In the genomic region with DNA sequence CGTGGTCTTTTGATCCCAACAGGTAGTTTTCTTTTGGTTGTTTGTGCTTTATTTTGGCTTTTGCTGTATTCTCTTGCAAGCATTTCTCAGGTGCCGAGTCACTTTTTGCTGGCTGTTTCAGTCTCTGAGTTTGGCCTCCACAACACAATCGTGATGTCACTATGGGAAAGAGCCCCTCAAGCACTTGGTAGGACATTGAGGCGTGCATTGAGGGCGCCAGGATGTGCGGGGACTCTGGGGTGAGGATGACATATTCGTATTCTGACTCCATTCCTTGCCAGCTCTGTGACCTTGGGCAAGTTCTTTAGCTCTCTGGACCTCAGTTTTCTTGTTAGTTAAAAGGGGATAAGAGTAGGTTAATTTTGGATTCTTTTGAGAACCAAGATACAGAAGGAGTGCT, we compare ENCODE assay signal across 17 cellular contexts. TPM values are rescaled to one million over a fixed set of nuclear protein-coding genes. Genes with fewer than 3 reads are reported as not detected.
DNase-seq lines count a peak whose midpoint lies in the region; ATAC-seq, FAIRE-seq and TF ChIP-seq lines count a peak whose summit lies in the region.
"Had no signal": no experiment of that assay in that cellular context is flagged by ENCODE, and none has a peak within 500 bp of the region (broad histone marks: within the 10 kb centered on the region; RNA-seq: fewer than 3 reads in every experiment).

No MANE protein-coding gene starts in this region.

- H3K36me3 ChIP-seq in HepG2 (replicated peaks in 1 of 2; ENCODE audit: control insufficient read depth in 1 of 2, insufficient read depth in 2 of 2, low read length in 2 of 2) (no peaks in the 10 kb centered on the region), right lobe of liver (no peaks in the 10 kb centered on the region), K562 (ENCODE audit: control insufficient read depth, insufficient read depth, low read length) (no peaks in the 10 kb centered on the region), transverse colon (no peaks in the 10 kb centered on the region), sigmoid colon (no peaks in the 10 kb centered on the region)
- H3K36me3 ChIP-seq: spleen, tibial artery had no signal

- no peaks in the 10 kb centered on the region for H3K9me1 ChIP-seq in K562 (ENCODE audit: control insufficient read depth, insufficient read depth, low read length)

- H3K9me3 Mint-ChIP-seq in activated CD4-positive, alpha-beta memory T cell treated with anti-CD3 and anti-CD28 coated beads, Interleukin-2, amount 10 ng/mL, durations not matched to agents 7 days and 5 days: no peaks in the 10 kb centered on the region
- no peaks in the 10 kb centered on the region for H3K9me3 Mint-ChIP-seq in stimulated activated naive CD8-positive, alpha-beta T cell treated with anti-CD3 and anti-CD28 coated beads, Interleukin-15, amount 100 ng/mL, for 72 hours
- H3K9me3 Mint-ChIP-seq: effector memory CD8-positive, alpha-beta T cell had no signal

- no peak overlapping the region for H3K27ac ChIP-seq in HepG2 (ENCODE audit: extremely low read length, insufficient read depth, low read length)
- H3K27ac ChIP-seq in right lobe of liver: no peak overlapping the region
- H3K27ac ChIP-seq in K562 (ENCODE audit: extremely low read depth, low read depth, low read length): peak overlapping the region; percentile 8; the same call in 1 of the 3 replicates
- no peak overlapping the region for H3K27ac ChIP-seq in transverse colon
- H3K27ac ChIP-seq in sigmoid colon: no peak overlapping the region
- H3K27ac ChIP-seq: spleen, tibial artery had no signal

- peak overlapping the region; percentile 8 for H3K27ac Mint-ChIP-seq in activated CD4-positive, alpha-beta memory T cell treated with anti-CD3 and anti-CD28 coated beads, Interleukin-2, amount 10 ng/mL, durations not matched to agents 7 days and 5 days
- H3K27ac Mint-ChIP-seq in stimulated activated naive CD8-positive, alpha-beta T cell treated with anti-CD3 and anti-CD28 coated beads, Interleukin-15, amount 100 ng/mL, for 72 hours: peak overlapping the region; percentile 38 to 69

- TF ChIP-seq RAD21 in HepG2 (CRISPR knock-in tag; IDR thresholded peaks at IDR 0.05) (no peak), K562 (CRISPR knock-in tag; conservative IDR thresholded peaks at IDR 0.05 in 1 of 2, IDR thresholded peaks at IDR 0.05 in 1 of 2) (no peak)

- in situ Hi-C loops in HepG2 (cut with HindIII; ENCODE audit: extremely low pct_ligation_motif_present, low pct_unique_long_range_greater_than_20kb): no loop called here
- in situ Hi-C loops in K562 (cut with MboI): no loop called here
- in situ Hi-C loops in transverse colon (cut with MboI; ENCODE audit: low pct_ligation_motif_present in 1 of 4, low pct_unique_long_range_greater_than_20kb in 1 of 4, low sequenced_read_pairs in 3 of 4): loop anchor here in 2 of 4 donors (25.0 kb wide), 3 partner anchors 107 to 232 kb away; no protein-coding TSS in a partner anchor

- POLR2A ChIA-PET in HepG2 (lab: Yijun Ruan, JAX): interaction anchor here (1.8 kb wide), 1 partner anchor 11 kb away, joined by 5 read pairs; no protein-coding TSS in a partner anchor
- POLR2A ChIA-PET in activated CD4-positive, alpha-beta memory T cell treated with anti-CD3 and anti-CD28 coated beads, Interleukin-2, amount 10 ng/mL, durations not matched to agents 7 days and 5 days (lab: Charles Lee): interaction anchor here (1.7 to 1.9 kb wide), 2 partner anchors 12 kb away, joined by 3 to 12 read pairs; partner anchors contain the start of gene KSR1
- POLR2A ChIA-PET in K562 (lab: Yijun Ruan, JAX): interaction anchor here (0.9 to 3.1 kb wide), 6 partner anchors 8 to 36 kb away, joined by 3 to 19 read pairs (median 4); partner anchors contain the start of gene KSR1

- no peak overlapping the region for H3K4me3 Mint-ChIP-seq in activated CD4-positive, alpha-beta memory T cell treated with anti-CD3 and anti-CD28 coated beads, Interleukin-2, amount 10 ng/mL, durations not matched to agents 7 days and 5 days
- H3K4me3 Mint-ChIP-seq in stimulated activated naive CD8-positive, alpha-beta T cell treated with anti-CD3 and anti-CD28 coated beads, Interleukin-15, amount 100 ng/mL, for 72 hours: peak overlapping the region; percentile 61 to 66
- H3K4me3 Mint-ChIP-seq: effector memory CD8-positive, alpha-beta T cell had no signal

- ATAC-seq in HepG2 (no peak), right lobe of liver (no peak), K562 (no peak)
- ATAC-seq in stimulated activated naive CD8-positive, alpha-beta T cell treated with anti-CD3 and anti-CD28 coated beads, Interleukin-15, amount 100 ng/mL, for 72 hours: no peak
- ATAC-seq: effector memory CD8-positive, alpha-beta T cell had no signal

- no peak for DNase-seq in HepG2 (ENCODE audit: low spot score)
- DNase-seq in right lobe of liver: no peak
- DNase-seq in activated CD4-positive, alpha-beta memory T cell treated with anti-CD3 and anti-CD28 coated beads, Interleukin-2, amount 10 ng/mL, durations not matched to agents 7 days and 5 days: no peak
- no peak for DNase-seq in K562 (ENCODE audit: extremely low read depth in 1 of 4, low spot score in 3 of 4)
- DNase-seq in stimulated activated naive CD8-positive, alpha-beta T cell treated with anti-CD3 and anti-CD28 coated beads, Interleukin-15, amount 100 ng/mL, for 72 hours: peak in 1 of 2 donors; percentile 36
- no peak for DNase-seq in transverse colon
- DNase-seq in sigmoid colon: no peak
- DNase-seq: activated effector memory CD4-positive, alpha-beta T cell treated with anti-CD3 and anti-CD28 coated beads, Interleukin-2, amount 50 U/mL, for 16 hours; COR-L47; effector memory CD8-positive, alpha-beta T cell; NCI-H1048; NCI-H2029; NCI-H446 treated with DMSO at 0.1 percent for 48 hours; NK-92 treated with Interleukin-12 subunit alpha and Interleukin-12 subunit beta, amount 100 ng/mL, for 24 hours; SK-N-SH; spleen; tibial artery had no signal

- peaks cover 50% of the 10 kb centered on the region for H3K79me2 ChIP-seq in HepG2 (ENCODE audit: insufficient read depth, low read length)
- H3K79me2 ChIP-seq in K562 (ENCODE audit: control insufficient read depth, insufficient read depth, low read length): peaks cover 95% of the 10 kb centered on the region

- no peaks in the 10 kb centered on the region for H3K27me3 ChIP-seq in HepG2 (ENCODE audit: control insufficient read depth in 1 of 2, insufficient read depth in 2 of 2, low read length in 2 of 2)
- H3K27me3 ChIP-seq in right lobe of liver: no peaks in the 10 kb centered on the region
- no peaks in the 10 kb centered on the region for H3K27me3 ChIP-seq in K562 (ENCODE audit: control insufficient read depth in 2 of 2, insufficient read depth in 2 of 2, low read length in 2 of 2)
- H3K27me3 ChIP-seq in transverse colon: no peaks in the 10 kb centered on the region
- no peaks in the 10 kb centered on the region for H3K27me3 ChIP-seq in sigmoid colon
- H3K27me3 ChIP-seq: spleen, tibial artery had no signal

- H4K20me1 ChIP-seq in HepG2 (ENCODE audit: insufficient read depth, low read length) (peaks cover 8% of the 10 kb centered on the region; the same call in 1 of the 2 replicates), K562 (replicated peaks; ENCODE audit: control insufficient read depth, insufficient read depth, low read length) (peaks cover 12% of the 10 kb centered on the region; the same call in 1 of the 2 replicates)

- H3K9ac ChIP-seq in HepG2 (ENCODE audit: insufficient read depth, low read depth, low read length) (no peak overlapping the region), K562 (ENCODE audit: insufficient read depth in 1 of 2, low read depth in 2 of 2, low read length in 2 of 2) (peak overlapping the region in 1 of 2 experiments; percentile 9; a peak in 2 of 4 replicates)
- H3K9ac ChIP-seq: SK-N-SH had no signal

- no TSS peak for BruUV-seq in HepG2 (replicated peaks; lab: Mats Ljungman, UMichigan)
- BruUV-seq in K562 (replicated peaks; lab: Mats Ljungman, UMichigan): no TSS peak

- H3K4me1 ChIP-seq in HepG2 (ENCODE audit: insufficient read depth, low read length) (peaks cover 45% of the 10 kb centered on the region), right lobe of liver (peaks cover 0 to 1% (median 0%) of the 10 kb centered on the region in 4 donors), K562 (replicated peaks in 1 of 2; ENCODE audit: control insufficient read depth in 2 of 2, insufficient read depth in 2 of 2, low read length in 2 of 2) (peaks cover 53 to 69% of the 10 kb centered on the region in 2 experiments), transverse colon (peaks cover 11 to 17% (median 12%) of the 10 kb centered on the region in 4 donors), sigmoid colon (peaks cover 0 to 20% (median 15%) of the 10 kb centered on the region in 4 donors)

- H2AFZ ChIP-seq in HepG2 (ENCODE audit: low read length) (no peak overlapping the region), K562 (ENCODE audit: low read depth, low read length) (no peak overlapping the region)

- TF ChIP-seq EP300 in HepG2 (IDR thresholded peaks at IDR 0.05; ENCODE audit: low read depth in 2 of 2, low read length in 2 of 2) (no peak), HepG2 (CRISPR knock-in tag; IDR thresholded peaks at IDR 0.05; ENCODE audit: borderline replicate concordance) (no peak), K562 (IDR thresholded peaks at IDR 0.05; ENCODE audit: low read length) (no peak), transverse colon (IDR thresholded peaks at IDR 0.05; ENCODE audit: low read depth) (no peak), sigmoid colon (IDR thresholded peaks at IDR 0.05) (no peak)

- no peak overlapping the region for H3K4me3 ChIP-seq in HepG2 (replicated peaks in 1 of 3; ENCODE audit: insufficient read depth in 1 of 3, low read depth in 2 of 3, low read length in 3 of 3)
- H3K4me3 ChIP-seq in right lobe of liver: no peak overlapping the region
- H3K4me3 ChIP-seq in K562: no peak overlapping the region
- H3K4me3 ChIP-seq in transverse colon: no peak overlapping the region
- H3K4me3 ChIP-seq in sigmoid colon: no peak overlapping the region
- H3K4me3 ChIP-seq: spleen, tibial artery had no signal

- H3K9me3 ChIP-seq in HepG2 (ENCODE audit: low read length) (no peaks in the 10 kb centered on the region), right lobe of liver (no peaks in the 10 kb centered on the region), K562 (replicated peaks; ENCODE audit: control insufficient read depth, insufficient read depth, low read depth, low read length) (no peaks in the 10 kb centered on the region), transverse colon (no peaks in the 10 kb centered on the region), sigmoid colon (no peaks in the 10 kb centered on the region)
- H3K9me3 ChIP-seq: SK-N-SH, spleen, tibial artery had no signal

- TF ChIP-seq CTCF in HepG2 (CRISPR knock-in tag; IDR thresholded peaks at IDR 0.05) (no peak), right lobe of liver (IDR thresholded peaks at IDR 0.05) (no peak), K562 (IDR thresholded peaks at IDR 0.05 in 2 of 3, conservative IDR thresholded peaks at IDR 0.05 in 1 of 3; ENCODE audit: insufficient read depth in 2 of 3, low read depth in 1 of 3, low read length in 3 of 3) (no peak), transverse colon (IDR thresholded peaks at IDR 0.05) (no peak), sigmoid colon (IDR thresholded peaks at IDR 0.05) (no peak)

- H3K4me2 ChIP-seq in HepG2 (ENCODE audit: low read depth, low read length) (no peak overlapping the region), K562 (ENCODE audit: insufficient read depth, low read length) (no peak overlapping the region)
- H3K4me2 ChIP-seq: SK-N-SH had no signal

- TF ChIP-seq POLR2A in HepG2 (IDR thresholded peaks at IDR 0.05; ENCODE audit: insufficient read depth in 1 of 2, low read depth in 2 of 2, low read length in 2 of 2): no peak
- no peak for TF ChIP-seq POLR2A in right lobe of liver (IDR thresholded peaks at IDR 0.05)
- no peak for TF ChIP-seq POLR2A in K562 (conservative IDR thresholded peaks at IDR 0.05)
- no peak for TF ChIP-seq POLR2A in transverse colon (IDR thresholded peaks at IDR 0.05)
- no peak for TF ChIP-seq POLR2A in sigmoid colon (IDR thresholded peaks at IDR 0.05)

- no peaks in the 10 kb centered on the region for H3K36me3 Mint-ChIP-seq in activated CD4-positive, alpha-beta memory T cell treated with anti-CD3 and anti-CD28 coated beads, Interleukin-2, amount 10 ng/mL, durations not matched to agents 7 days and 5 days (ENCODE audit: low read depth)

- intact Hi-C loops in HepG2 (cut with micrococcal nuclease; ENCODE audit: unreplicated experiment) (no loop called here), right lobe of liver (cut with DNase I) (no loop called here), K562 (cut with micrococcal nuclease) (no loop called here), transverse colon (cut with DNase I; ENCODE audit: low total_unique reads) (no loop called here), sigmoid colon (cut with DNase I) (loop anchor here (10.0 kb wide), 1 partner anchor 46 kb away; no protein-coding TSS in a partner anchor)

- H3K4me1 Mint-ChIP-seq in activated CD4-positive, alpha-beta memory T cell treated with anti-CD3 and anti-CD28 coated beads, Interleukin-2, amount 10 ng/mL, durations not matched to agents 7 days and 5 days: peaks cover 88% of the 10 kb centered on the region
- peaks cover 100% of the 10 kb centered on the region for H3K4me1 Mint-ChIP-seq in stimulated activated naive CD8-positive, alpha-beta T cell treated with anti-CD3 and anti-CD28 coated beads, Interleukin-15, amount 100 ng/mL, for 72 hours

- FAIRE-seq in HepG2 (lab: Jason Lieb, UNC) (no peak), K562 (lab: Jason Lieb, UNC) (no peak)

- no peaks in the 10 kb centered on the region for H3K27me3 Mint-ChIP-seq in activated CD4-positive, alpha-beta memory T cell treated with anti-CD3 and anti-CD28 coated beads, Interleukin-2, amount 10 ng/mL, durations not matched to agents 7 days and 5 days
- H3K27me3 Mint-ChIP-seq in stimulated activated naive CD8-positive, alpha-beta T cell treated with anti-CD3 and anti-CD28 coated beads, Interleukin-15, amount 100 ng/mL, for 72 hours: no peaks in the 10 kb centered on the region
- H3K27me3 Mint-ChIP-seq: effector memory CD8-positive, alpha-beta T cell had no signal

- 88% methylated on average over 7 of the region's 7 CpGs for WGBS in HepG2 (ENCODE audit: low lambda C conversion rate)
- 66% methylated on average over 7 of the region's 7 CpGs for WGBS in right lobe of liver (ENCODE audit: insufficient coverage, low coverage, low lambda C conversion rate, missing lambda C conversion rate)
- 67% methylated on average over 7 of the region's 7 CpGs for WGBS in K562 (ENCODE audit: insufficient coverage, low coverage, missing lambda C conversion rate)
- 89 to 96% methylated on average over 3 to 7 of the region's 7 CpGs for WGBS in transverse colon (ENCODE audit: low coverage in 1 of 2), 2 donors
- WGBS in sigmoid colon, 2 donors: 85 to 88% methylated on average over 7 of the region's 7 CpGs

- CTCF ChIA-PET in HepG2 (lab: Yijun Ruan, JAX; ENCODE audit: low intra/inter-chr PET ratio, low total read pairs): no interaction called here
- CTCF ChIA-PET in activated CD4-positive, alpha-beta memory T cell treated with anti-CD3 and anti-CD28 coated beads, Interleukin-2, amount 10 ng/mL, durations not matched to agents 7 days and 5 days (lab: Charles Lee): no interaction called here
- CTCF ChIA-PET in K562 (lab: Yijun Ruan, JAX; ENCODE audit: low intra/inter-chr PET ratio): no interaction called here

RNA-seq across cellular contexts. Expression of gene KSR1, which starts 13.0 kb away (rescaled TPM):
- 8.0 and 10.1 TPM in 2 replicates for total RNA-seq in HepG2 (2016; rRNA removed; fragmentation: Illumina TruSeq; extraction: Trizol)
- 3.3 and 3.6 TPM in 2 replicates for total RNA-seq in HepG2 (2016; cell fraction: cytosol; rRNA removed; fragmentation: Illumina TruSeq; extraction: Trizol; ENCODE audit: low read depth)
- 8.0 and 9.5 TPM in 2 replicates for total RNA-seq in HepG2 (2016; cell fraction: insoluble cytoplasmic fraction; rRNA removed; fragmentation: Illumina TruSeq; extraction: Trizol)
- total RNA-seq in HepG2 (2016; cell fraction: membrane; rRNA removed; fragmentation: Illumina TruSeq; extraction: Trizol): 5.3 and 6.0 TPM in 2 replicates
- 13.1 and 20.3 TPM in 2 replicates for total RNA-seq in HepG2 (2016; cell fraction: nucleus; rRNA removed; fragmentation: Illumina TruSeq; extraction: Trizol)
- 15.0 and 16.6 TPM in 2 replicates for polyA plus RNA-seq in HepG2 (2011; rRNA removed)
- 6.9 and 7.3 TPM in 2 replicates for polyA plus RNA-seq in HepG2 (2011; cell fraction: cytosol; rRNA removed)
- polyA plus RNA-seq in HepG2 (2011; cell fraction: nucleus; rRNA removed): 65.2 and 85.5 TPM in 2 replicates
- 15.5 and 20.2 TPM in 2 replicates for polyA plus RNA-seq in HepG2 (2012)
- 0.62 and 0.76 TPM in 2 replicates for polyA plus RNA-seq in HepG2 (2016; cell fraction: cytosol; fragmentation: Illumina TruSeq; extraction: Trizol; ENCODE audit: low read depth)
- polyA plus RNA-seq in HepG2 (2016; cell fraction: insoluble cytoplasmic fraction; fragmentation: Illumina TruSeq; extraction: Trizol; ENCODE audit: low read depth): 7.7 and 8.1 TPM in 2 replicates
- polyA plus RNA-seq in HepG2 (2016; cell fraction: membrane; fragmentation: Illumina TruSeq; extraction: Trizol; ENCODE audit: low read depth): 2.2 and 2.3 TPM in 2 replicates
- polyA plus RNA-seq in HepG2 (2016; cell fraction: nucleus; fragmentation: Illumina TruSeq; extraction: Trizol; ENCODE audit: insufficient read depth, low read depth): 38.3 and 43.6 TPM in 2 replicates
- 15.9 and 24.1 TPM in 2 replicates for polyA minus RNA-seq in HepG2 (2011; rRNA and poly(A)+ RNA removed; ENCODE audit: low replicate concordance)
- polyA minus RNA-seq in HepG2 (2011; cell fraction: cytosol; rRNA and poly(A)+ RNA removed): 5.5 and 6.0 TPM in 2 replicates
- polyA minus RNA-seq in HepG2 (2011; cell fraction: nucleus; rRNA and poly(A)+ RNA removed): 28.0 and 32.8 TPM in 2 replicates
- 10 to 100 TPM in 1 of 6 experiments, 1 to 10 TPM in 5; 5.9 to 12.9 (median 8.7) TPM for total RNA-seq in right lobe of liver
- total RNA-seq in activated CD4-positive, alpha-beta memory T cell treated with anti-CD3 and anti-CD28 coated beads, Interleukin-2, amount 10 ng/mL, durations not matched to agents 7 days and 5 days: 10 to 100 TPM; 44.4 to 47.6 TPM
- total RNA-seq in K562 (2011; cell fraction: chromatin; rRNA removed; ENCODE audit: low replicate concordance): 221 and 371 TPM in 2 replicates
- total RNA-seq in K562 (2011; cell fraction: nucleolus; rRNA removed): 168 and 203 TPM in 2 replicates
- total RNA-seq in K562 (2011; cell fraction: nucleoplasm; rRNA removed): 226 and 236 TPM in 2 replicates
- total RNA-seq in K562 (2014; rRNA removed): 17.8 and 18.2 TPM in 2 replicates
- total RNA-seq in K562 (2014; rRNA removed; fragmentation: Illumina TruSeq; extraction: Trizol): 14.7 and 18.4 TPM in 2 replicates
- total RNA-seq in K562 (2015; rRNA removed; fragmentation: Illumina TruSeq; extraction: Trizol): 9.6 and 10.9 TPM in 2 replicates
- total RNA-seq in K562 (2021): 48.0 and 51.7 TPM in 2 replicates
- polyA plus RNA-seq in K562 (2011; rRNA removed): 16.4 and 20.2 TPM in 2 replicates
- polyA plus RNA-seq in K562 (2011; cell fraction: cytosol; rRNA removed): 9.1 and 16.1 TPM in 2 replicates
- polyA plus RNA-seq in K562 (2011; cell fraction: nucleus; rRNA removed): 52.3 and 120 TPM in 2 replicates
- 27.7 and 56.2 TPM in 2 replicates for polyA plus RNA-seq in K562 (2012)
- 36.9 and 38.0 TPM in 2 replicates for polyA plus RNA-seq in K562 (2014; fragmentation: Illumina TruSeq; extraction: Trizol)
- polyA plus RNA-seq in K562 (2014; fragmentation: Nextera tagmentation; extraction: Ambion mirVana): 1 to 10 TPM; 1.4 TPM
- 29.4 and 33.6 TPM in 2 replicates for polyA plus RNA-seq in K562 (2014; rRNA removed)
- 19.1 and 30.3 TPM in 2 replicates for polyA minus RNA-seq in K562 (2011; rRNA and poly(A)+ RNA removed)
- polyA minus RNA-seq in K562 (2011; cell fraction: cytosol; rRNA and poly(A)+ RNA removed): 12.2 and 19.3 TPM in 2 replicates
- 31.8 and 39.9 TPM in 2 replicates for polyA minus RNA-seq in K562 (2011; cell fraction: nucleus; rRNA and poly(A)+ RNA removed)
- total RNA-seq in transverse colon: 10 to 100 TPM in 3 of 4 donors, 1 to 10 TPM in 1; 8.2 to 55.7 (median 30.9) TPM
- total RNA-seq in sigmoid colon: 10 to 100 TPM; 13.8 to 25.8 (median 18.9) TPM
- polyA plus RNA-seq in sigmoid colon: 10 to 100 TPM in 1 of 3 donors, 1 to 10 TPM in 2; 4.2 to 21.2 (median 8.8) TPM

Comparison
In these comparisons a context has a peak if more than half of its experiments do, and no peak if none do; other contexts are left out.
1. Of the 241 proteins assayed by ChIP-seq in both HepG2 and K562: peak only in HepG2: none; only in K562: DPF2; in both: none; in neither: 239; mixed calls (peak in some experiments, not most) for 1.